1 cellular context compared by ENCODE assay signal in the genomic region with DNA sequence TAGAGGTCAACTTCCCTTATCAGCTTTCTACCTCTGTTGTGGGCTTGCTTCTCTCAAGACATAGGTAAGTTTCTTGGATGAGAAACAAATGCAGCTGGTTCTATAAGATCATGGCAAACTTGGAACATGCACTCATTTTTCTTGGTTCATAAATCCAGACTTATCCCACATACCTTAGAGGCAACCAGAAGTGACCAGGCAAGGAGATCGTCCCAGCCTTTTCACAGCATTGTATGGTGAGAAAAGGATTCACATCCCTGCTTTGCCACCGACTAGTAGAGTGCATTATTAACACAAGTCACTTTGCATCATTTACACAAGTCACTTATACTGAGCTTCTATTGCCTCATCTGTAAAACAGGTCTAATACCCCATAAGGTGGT.
TF ChIP-seq lines count a peak whose summit lies in the region.

No MANE protein-coding gene starts in this region.

TF ChIP-seq in IMR-90, 13 proteins besides CTCF, POLR2A, EP300 and RAD21:
- no peak for TF ChIP-seq BHLHE40 (IDR thresholded peaks at IDR 0.05; ENCODE audit: low read depth, low read length)
- TF ChIP-seq NFE2L2 (IDR thresholded peaks at IDR 0.05; ENCODE audit: low read depth, low read length) = no peak
- TF ChIP-seq, protein P1, sequence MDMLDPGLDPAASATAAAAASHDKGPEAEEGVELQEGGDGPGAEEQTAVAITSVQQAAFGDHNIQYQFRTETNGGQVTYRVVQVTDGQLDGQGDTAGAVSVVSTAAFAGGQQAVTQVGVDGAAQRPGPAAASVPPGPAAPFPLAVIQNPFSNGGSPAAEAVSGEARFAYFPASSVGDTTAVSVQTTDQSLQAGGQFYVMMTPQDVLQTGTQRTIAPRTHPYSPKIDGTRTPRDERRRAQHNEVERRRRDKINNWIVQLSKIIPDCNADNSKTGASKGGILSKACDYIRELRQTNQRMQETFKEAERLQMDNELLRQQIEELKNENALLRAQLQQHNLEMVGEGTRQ (IDR thresholded peaks at IDR 0.05; ENCODE audit: low read depth, low read length) = no peak
- TF ChIP-seq CEBPB (IDR thresholded peaks at IDR 0.05; ENCODE audit: low read depth, low read length) = no peak
- TF ChIP-seq RCOR1 (IDR thresholded peaks at IDR 0.05; ENCODE audit: insufficient replicate concordance, low read length) = no peak
- no peak for TF ChIP-seq RFX5 (IDR thresholded peaks at IDR 0.05; ENCODE audit: low read depth, low read length)
